In genomic region chr1:23224721-23225648, GRCh38 we compare ENCODE assay signal across 12 cellular contexts. TPM values are rescaled to one million over a fixed set of nuclear protein-coding genes. Genes with fewer than 3 reads are reported as not detected.
DNase-seq lines count a peak whose midpoint lies in the region; ATAC-seq, FAIRE-seq and TF ChIP-seq lines count a peak whose summit lies in the region.
"Had no signal": no experiment of that assay in that cellular context is flagged by ENCODE, and none has a peak within 500 bp of the region (broad histone marks: within the 10 kb centered on the region; RNA-seq: fewer than 3 reads in every experiment).

No MANE protein-coding gene starts in this region.

- POLR2A ChIA-PET in naive thymus-derived CD4-positive, alpha-beta T cell (lab: Charles Lee), result no interaction called here

- peaks cover 0 to 16% (median 4%) of the 10 kb centered on the region in 11 donors for H3K9me3 Mint-ChIP-seq in naive thymus-derived CD4-positive, alpha-beta T cell

- H3K4me3 Mint-ChIP-seq in naive thymus-derived CD4-positive, alpha-beta T cell, result no peak overlapping the region
- H3K4me3 Mint-ChIP-seq: T-helper 17 cell had no signal

- CTCF ChIA-PET in naive thymus-derived CD4-positive, alpha-beta T cell (lab: Charles Lee), result no interaction called here

- H3K4me1 Mint-ChIP-seq in naive thymus-derived CD4-positive, alpha-beta T cell, result no peaks in the 10 kb centered on the region
- H3K4me1 Mint-ChIP-seq: T-helper 17 cell had no signal

- H3K27ac ChIP-seq in naive thymus-derived CD4-positive, alpha-beta T cell (ENCODE audit: low read depth, low read length), result no peak overlapping the region

- H3K9me3 ChIP-seq in skeletal muscle satellite cell (replicated peaks; ENCODE audit: low read length), result no peaks in the 10 kb centered on the region
- H3K9me3 ChIP-seq in naive thymus-derived CD4-positive, alpha-beta T cell (ENCODE audit: control insufficient read depth in 2 of 3, low read length in 3 of 3), result no peaks in the 10 kb centered on the region

- intact Hi-C loops in left ventricle myocardium superior (cut with micrococcal nuclease), result no loop called here
- intact Hi-C loops in naive thymus-derived CD4-positive, alpha-beta T cell (cut with micrococcal nuclease), result no loop called here

- peak overlapping the region; percentile 50 for H3K4me2 ChIP-seq in skeletal muscle satellite cell (ENCODE audit: low read length)

- H3K4me1 ChIP-seq in skeletal muscle satellite cell (ENCODE audit: control insufficient read depth, insufficient read depth, low read length), result peaks cover 11% of the 10 kb centered on the region
- no peaks in the 10 kb centered on the region for H3K4me1 ChIP-seq in naive thymus-derived CD4-positive, alpha-beta T cell (ENCODE audit: control insufficient read depth in 2 of 2, insufficient read depth in 2 of 2, low read length in 2 of 2)

- DNase-seq in HFF-Myc (ENCODE audit: extremely low read depth, low read depth) (peak; percentile 52), astrocyte of the hippocampus (ENCODE audit: low read depth, low spot score) (peak; percentile 16), left ventricle myocardium superior (peak; percentile 33), NCI-H748 treated with DMSO at 0.1 percent for 48 hours (lab: John Stamatoyannopoulos, UW) (no peak), GM19238 (ENCODE audit: insufficient read length, low spot score) (no peak), GM19239 (ENCODE audit: insufficient read length, low spot score) (no peak)
- no peak for DNase-seq in naive thymus-derived CD4-positive, alpha-beta T cell
- DNase-seq: activated T-cell treated with anti-CD3 and anti-CD28 coated beads, Interleukin-2, amount 50 U/mL, for 48 hours; effector memory CD4-positive, alpha-beta T cell; NCI-H187 treated with DMSO at 0.1 percent for 48 hours; T-helper 17 cell had no signal

- no peak for TF ChIP-seq CTCF in HFF-Myc (IDR thresholded peaks at IDR 0.05; ENCODE audit: low read depth, low read length, missing control alignments)

- no peak overlapping the region for H3K9ac ChIP-seq in skeletal muscle satellite cell (ENCODE audit: low read depth, low read length)

- H3K4me3 ChIP-seq in HFF-Myc (replicated peaks; ENCODE audit: low read depth, low read length) (no peak overlapping the region), skeletal muscle satellite cell (ENCODE audit: low read length) (no peak overlapping the region)
- H3K4me3 ChIP-seq in naive thymus-derived CD4-positive, alpha-beta T cell (ENCODE audit: low read length), result no peak overlapping the region

- FAIRE-seq in GM19239 (lab: Jason Lieb, UNC), result no peak

- H3K27ac Mint-ChIP-seq in naive thymus-derived CD4-positive, alpha-beta T cell, result no peak overlapping the region
- H3K27ac Mint-ChIP-seq: T-helper 17 cell had no signal

- H3K36me3 ChIP-seq in skeletal muscle satellite cell (ENCODE audit: insufficient read depth, low read length), result no peaks in the 10 kb centered on the region
- no peaks in the 10 kb centered on the region for H3K36me3 ChIP-seq in naive thymus-derived CD4-positive, alpha-beta T cell (ENCODE audit: control insufficient read depth in 2 of 3, insufficient read depth in 3 of 3, low read length in 3 of 3)

- peaks cover 0 to 4% (median 0%) of the 10 kb centered on the region in 5 donors for H3K36me3 Mint-ChIP-seq in naive thymus-derived CD4-positive, alpha-beta T cell

- H3K27me3 Mint-ChIP-seq in naive thymus-derived CD4-positive, alpha-beta T cell, result peaks cover 23 to 49% (median 27%) of the 10 kb centered on the region in 5 donors

- peak; percentile 80 for ATAC-seq in left ventricle myocardium superior
- ATAC-seq in naive thymus-derived CD4-positive, alpha-beta T cell, result no peak
- ATAC-seq: T-helper 17 cell had no signal

- peaks cover 12% of the 10 kb centered on the region for H3K27me3 ChIP-seq in skeletal muscle satellite cell (ENCODE audit: control insufficient read depth, insufficient read depth, low read length)
- no peaks in the 10 kb centered on the region for H3K27me3 ChIP-seq in naive thymus-derived CD4-positive, alpha-beta T cell (ENCODE audit: control insufficient read depth in 2 of 2, insufficient read depth in 2 of 2, low read length in 2 of 2)

RNA-seq across cellular contexts. Expression of gene HTR1D, which starts 7.7 kb away (rescaled TPM):
- 0.07 TPM for total RNA-seq in left ventricle myocardium superior
- not detected in 2 replicates for total RNA-seq in skeletal muscle satellite cell (2012; rRNA removed)
- not detected for total RNA-seq in naive thymus-derived CD4-positive, alpha-beta T cell
- not detected for polyA plus RNA-seq in naive thymus-derived CD4-positive, alpha-beta T cell
- total RNA-seq: T-helper 17 cell had no signal

RNA-seq across cellular contexts. Expression of gene LUZP1, which starts 56.3 kb away (rescaled TPM):
- 28.0 TPM for total RNA-seq in left ventricle myocardium superior
- total RNA-seq in skeletal muscle satellite cell (2012; rRNA removed), result 17.5 and 22.1 TPM in 2 replicates
- total RNA-seq in naive thymus-derived CD4-positive, alpha-beta T cell, result 10 to 100 TPM; 14.8 to 22.9 (median 16.9) TPM
- polyA plus RNA-seq in naive thymus-derived CD4-positive, alpha-beta T cell, result 10 to 100 TPM; 12.6 to 24.7 TPM

Comparison
In these comparisons a context has a peak if more than half of its experiments do, and no peak if none do; other contexts are left out.
1. DNase-seq: peak in HFF-Myc (single experiment), astrocyte of the hippocampus (single experiment) and left ventricle myocardium superior (single experiment); none in NCI-H748 treated with DMSO at 0.1 percent for 48 hours (single experiment), GM19238 (single experiment), GM19239 (single experiment) and naive thymus-derived CD4-positive, alpha-beta T cell (0 of 9).